ENCODE assay signal across 1 cellular context in genomic region chr6:52598123-52598823, GRCh38.
TF ChIP-seq lines count a peak whose summit lies in the region.

No MANE protein-coding gene starts in this region.

TF ChIP-seq in K562, 482 proteins besides CTCF, POLR2A, EP300 and RAD21 (continued from another document and continues in another):
- TF ChIP-seq RFX1 (IDR thresholded peaks at IDR 0.05) (no peak), ZNF41 (CRISPR knock-in tag; conservative IDR thresholded peaks at IDR 0.05) (no peak), EWSR1 (IDR thresholded peaks at IDR 0.05; ENCODE audit: borderline replicate concordance, low read depth, partially characterized antibody) (no peak), CBX8 (IDR thresholded peaks at IDR 0.05; ENCODE audit: borderline replicate concordance, extremely low read depth, low read depth, low read length, poor library complexity, severe bottlenecking) (no peak), FOXA3 (CRISPR knock-in tag; conservative IDR thresholded peaks at IDR 0.05 in 1 of 2, IDR thresholded peaks at IDR 0.05 in 1 of 2) (no peak), CEBPB (tag; IDR thresholded peaks at IDR 0.05) (no peak), HEY1 (CRISPR knock-in tag; IDR thresholded peaks at IDR 0.05; ENCODE audit: borderline replicate concordance) (no peak), HSF4 (CRISPR knock-in tag; IDR thresholded peaks at IDR 0.05; ENCODE audit: borderline replicate concordance) (no peak), PTRF (tag; IDR thresholded peaks at IDR 0.05) (no peak), POU5F1 (IDR thresholded peaks at IDR 0.05; ENCODE audit: borderline replicate concordance, low read depth, low read length, partially characterized antibody) (no peak), SMARCA4 (IDR thresholded peaks at IDR 0.05) (no peak), ZBTB2 (IDR thresholded peaks at IDR 0.05) (no peak), SPI1 (IDR thresholded peaks at IDR 0.05; ENCODE audit: borderline replicate concordance, low read depth, low read length) (no peak), ZNF165 (CRISPR knock-in tag; IDR thresholded peaks at IDR 0.05; ENCODE audit: borderline replicate concordance) (no peak), KDM2B (CRISPR knock-in tag; IDR thresholded peaks at IDR 0.05) (no peak), TRIM24 (IDR thresholded peaks at IDR 0.05) (no peak), LEF1 (IDR thresholded peaks at IDR 0.05) (0 out of 2 replicates have a peak, but pooled peaks have one; percentile 24), XRCC4 (IDR thresholded peaks at IDR 0.05; ENCODE audit: extremely low read depth, insufficient read depth, insufficient read length) (no peak), ZNF398 (CRISPR knock-in tag; IDR thresholded peaks at IDR 0.05) (no peak), MITF (IDR thresholded peaks at IDR 0.05) (no peak), PBX2 (CRISPR knock-in tag; IDR thresholded peaks at IDR 0.05; ENCODE audit: low read depth) (no peak), PBX2 (tag; conservative IDR thresholded peaks at IDR 0.05; ENCODE audit: low read depth) (no peak), ZNF140 (CRISPR knock-in tag; IDR thresholded peaks at IDR 0.05) (no peak), POLR2B (IDR thresholded peaks at IDR 0.05; ENCODE audit: low read depth, partially characterized antibody) (no peak), E2F3 (CRISPR knock-in tag; IDR thresholded peaks at IDR 0.05) (no peak), SP1 (CRISPR knock-in tag; IDR thresholded peaks at IDR 0.05) (0 out of 2 replicates have a peak, but pooled peaks have one; percentile 32), CBFA2T2 (conservative IDR thresholded peaks at IDR 0.05) (no peak), ZEB2 (IDR thresholded peaks at IDR 0.05) (no peak), STAT5B (CRISPR knock-in tag; IDR thresholded peaks at IDR 0.05) (no peak), ZNF717 (CRISPR knock-in tag; IDR thresholded peaks at IDR 0.05) (no peak), TEAD4 (IDR thresholded peaks at IDR 0.05; ENCODE audit: low read length) (no peak), TEAD4 (CRISPR knock-in tag; IDR thresholded peaks at IDR 0.05; ENCODE audit: borderline replicate concordance) (no peak), ZNF507 (tag; conservative IDR thresholded peaks at IDR 0.05) (no peak), SRSF9 (IDR thresholded peaks at IDR 0.05; ENCODE audit: borderline replicate concordance, low read depth, low read length) (no peak), RB1 (IDR thresholded peaks at IDR 0.05; ENCODE audit: low read depth) (no peak), DNMT1 (IDR thresholded peaks at IDR 0.05) (no peak), ETV1 (tag; conservative IDR thresholded peaks at IDR 0.05; ENCODE audit: low read depth) (peak; percentile 56), CBFB (CRISPR knock-in tag; IDR thresholded peaks at IDR 0.05) (no peak)
- TF ChIP-seq, protein P1, sequence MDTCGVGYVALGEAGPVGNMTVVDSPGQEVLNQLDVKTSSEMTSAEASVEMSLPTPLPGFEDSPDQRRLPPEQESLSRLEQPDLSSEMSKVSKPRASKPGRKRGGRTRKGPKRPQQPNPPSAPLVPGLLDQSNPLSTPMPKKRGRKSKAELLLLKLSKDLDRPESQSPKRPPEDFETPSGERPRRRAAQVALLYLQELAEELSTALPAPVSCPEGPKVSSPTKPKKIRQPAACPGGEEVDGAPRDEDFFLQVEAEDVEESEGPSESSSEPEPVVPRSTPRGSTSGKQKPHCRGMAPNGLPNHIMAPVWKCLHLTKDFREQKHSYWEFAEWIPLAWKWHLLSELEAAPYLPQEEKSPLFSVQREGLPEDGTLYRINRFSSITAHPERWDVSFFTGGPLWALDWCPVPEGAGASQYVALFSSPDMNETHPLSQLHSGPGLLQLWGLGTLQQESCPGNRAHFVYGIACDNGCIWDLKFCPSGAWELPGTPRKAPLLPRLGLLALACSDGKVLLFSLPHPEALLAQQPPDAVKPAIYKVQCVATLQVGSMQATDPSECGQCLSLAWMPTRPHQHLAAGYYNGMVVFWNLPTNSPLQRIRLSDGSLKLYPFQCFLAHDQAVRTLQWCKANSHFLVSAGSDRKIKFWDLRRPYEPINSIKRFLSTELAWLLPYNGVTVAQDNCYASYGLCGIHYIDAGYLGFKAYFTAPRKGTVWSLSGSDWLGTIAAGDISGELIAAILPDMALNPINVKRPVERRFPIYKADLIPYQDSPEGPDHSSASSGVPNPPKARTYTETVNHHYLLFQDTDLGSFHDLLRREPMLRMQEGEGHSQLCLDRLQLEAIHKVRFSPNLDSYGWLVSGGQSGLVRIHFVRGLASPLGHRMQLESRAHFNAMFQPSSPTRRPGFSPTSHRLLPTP (IDR thresholded peaks at IDR 0.05; ENCODE audit: borderline replicate concordance, extremely low read depth, insufficient read length), result no peak
- TF ChIP-seq, protein P2, sequence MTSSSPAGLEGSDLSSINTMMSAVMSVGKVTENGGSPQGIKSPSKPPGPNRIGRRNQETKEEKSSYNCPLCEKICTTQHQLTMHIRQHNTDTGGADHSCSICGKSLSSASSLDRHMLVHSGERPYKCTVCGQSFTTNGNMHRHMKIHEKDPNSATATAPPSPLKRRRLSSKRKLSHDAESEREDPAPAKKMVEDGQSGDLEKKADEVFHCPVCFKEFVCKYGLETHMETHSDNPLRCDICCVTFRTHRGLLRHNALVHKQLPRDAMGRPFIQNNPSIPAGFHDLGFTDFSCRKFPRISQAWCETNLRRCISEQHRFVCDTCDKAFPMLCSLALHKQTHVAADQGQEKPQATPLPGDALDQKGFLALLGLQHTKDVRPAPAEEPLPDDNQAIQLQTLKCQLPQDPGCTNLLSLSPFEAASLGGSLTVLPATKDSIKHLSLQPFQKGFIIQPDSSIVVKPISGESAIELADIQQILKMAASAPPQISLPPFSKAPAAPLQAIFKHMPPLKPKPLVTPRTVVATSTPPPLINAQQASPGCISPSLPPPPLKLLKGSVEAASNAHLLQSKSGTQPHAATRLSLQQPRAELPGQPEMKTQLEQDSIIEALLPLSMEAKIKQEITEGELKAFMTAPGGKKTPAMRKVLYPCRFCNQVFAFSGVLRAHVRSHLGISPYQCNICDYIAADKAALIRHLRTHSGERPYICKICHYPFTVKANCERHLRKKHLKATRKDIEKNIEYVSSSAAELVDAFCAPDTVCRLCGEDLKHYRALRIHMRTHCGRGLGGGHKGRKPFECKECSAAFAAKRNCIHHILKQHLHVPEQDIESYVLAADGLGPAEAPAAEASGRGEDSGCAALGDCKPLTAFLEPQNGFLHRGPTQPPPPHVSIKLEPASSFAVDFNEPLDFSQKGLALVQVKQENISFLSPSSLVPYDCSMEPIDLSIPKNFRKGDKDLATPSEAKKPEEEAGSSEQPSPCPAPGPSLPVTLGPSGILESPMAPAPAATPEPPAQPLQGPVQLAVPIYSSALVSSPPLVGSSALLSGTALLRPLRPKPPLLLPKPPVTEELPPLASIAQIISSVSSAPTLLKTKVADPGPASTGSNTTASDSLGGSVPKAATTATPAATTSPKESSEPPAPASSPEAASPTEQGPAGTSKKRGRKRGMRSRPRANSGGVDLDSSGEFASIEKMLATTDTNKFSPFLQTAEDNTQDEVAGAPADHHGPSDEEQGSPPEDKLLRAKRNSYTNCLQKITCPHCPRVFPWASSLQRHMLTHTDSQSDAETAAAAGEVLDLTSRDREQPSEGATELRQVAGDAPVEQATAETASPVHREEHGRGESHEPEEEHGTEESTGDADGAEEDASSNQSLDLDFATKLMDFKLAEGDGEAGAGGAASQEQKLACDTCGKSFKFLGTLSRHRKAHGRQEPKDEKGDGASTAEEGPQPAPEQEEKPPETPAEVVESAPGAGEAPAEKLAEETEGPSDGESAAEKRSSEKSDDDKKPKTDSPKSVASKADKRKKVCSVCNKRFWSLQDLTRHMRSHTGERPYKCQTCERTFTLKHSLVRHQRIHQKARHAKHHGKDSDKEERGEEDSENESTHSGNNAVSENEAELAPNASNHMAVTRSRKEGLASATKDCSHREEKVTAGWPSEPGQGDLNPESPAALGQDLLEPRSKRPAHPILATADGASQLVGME (CRISPR knock-in tag; IDR thresholded peaks at IDR 0.05), result no peak
- TF ChIP-seq, protein P3, sequence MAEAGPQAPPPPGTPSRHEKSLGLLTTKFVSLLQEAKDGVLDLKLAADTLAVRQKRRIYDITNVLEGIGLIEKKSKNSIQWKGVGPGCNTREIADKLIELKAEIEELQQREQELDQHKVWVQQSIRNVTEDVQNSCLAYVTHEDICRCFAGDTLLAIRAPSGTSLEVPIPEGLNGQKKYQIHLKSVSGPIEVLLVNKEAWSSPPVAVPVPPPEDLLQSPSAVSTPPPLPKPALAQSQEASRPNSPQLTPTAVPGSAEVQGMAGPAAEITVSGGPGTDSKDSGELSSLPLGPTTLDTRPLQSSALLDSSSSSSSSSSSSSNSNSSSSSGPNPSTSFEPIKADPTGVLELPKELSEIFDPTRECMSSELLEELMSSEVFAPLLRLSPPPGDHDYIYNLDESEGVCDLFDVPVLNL (CRISPR knock-in tag; IDR thresholded peaks at IDR 0.05; ENCODE audit: low read depth), result no peak
- TF ChIP-seq, protein P4, sequence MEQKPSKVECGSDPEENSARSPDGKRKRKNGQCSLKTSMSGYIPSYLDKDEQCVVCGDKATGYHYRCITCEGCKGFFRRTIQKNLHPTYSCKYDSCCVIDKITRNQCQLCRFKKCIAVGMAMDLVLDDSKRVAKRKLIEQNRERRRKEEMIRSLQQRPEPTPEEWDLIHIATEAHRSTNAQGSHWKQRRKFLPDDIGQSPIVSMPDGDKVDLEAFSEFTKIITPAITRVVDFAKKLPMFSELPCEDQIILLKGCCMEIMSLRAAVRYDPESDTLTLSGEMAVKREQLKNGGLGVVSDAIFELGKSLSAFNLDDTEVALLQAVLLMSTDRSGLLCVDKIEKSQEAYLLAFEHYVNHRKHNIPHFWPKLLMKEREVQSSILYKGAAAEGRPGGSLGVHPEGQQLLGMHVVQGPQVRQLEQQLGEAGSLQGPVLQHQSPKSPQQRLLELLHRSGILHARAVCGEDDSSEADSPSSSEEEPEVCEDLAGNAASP (IDR thresholded peaks at IDR 0.05), result no peak
- TF ChIP-seq, protein P5, sequence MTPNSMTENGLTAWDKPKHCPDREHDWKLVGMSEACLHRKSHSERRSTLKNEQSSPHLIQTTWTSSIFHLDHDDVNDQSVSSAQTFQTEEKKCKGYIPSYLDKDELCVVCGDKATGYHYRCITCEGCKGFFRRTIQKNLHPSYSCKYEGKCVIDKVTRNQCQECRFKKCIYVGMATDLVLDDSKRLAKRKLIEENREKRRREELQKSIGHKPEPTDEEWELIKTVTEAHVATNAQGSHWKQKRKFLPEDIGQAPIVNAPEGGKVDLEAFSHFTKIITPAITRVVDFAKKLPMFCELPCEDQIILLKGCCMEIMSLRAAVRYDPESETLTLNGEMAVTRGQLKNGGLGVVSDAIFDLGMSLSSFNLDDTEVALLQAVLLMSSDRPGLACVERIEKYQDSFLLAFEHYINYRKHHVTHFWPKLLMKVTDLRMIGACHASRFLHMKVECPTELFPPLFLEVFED (CRISPR knock-in tag; conservative IDR thresholded peaks at IDR 0.05), result no peak
